Comparison of ENCODE assay signal across 19 cellular contexts in the genomic region with DNA sequence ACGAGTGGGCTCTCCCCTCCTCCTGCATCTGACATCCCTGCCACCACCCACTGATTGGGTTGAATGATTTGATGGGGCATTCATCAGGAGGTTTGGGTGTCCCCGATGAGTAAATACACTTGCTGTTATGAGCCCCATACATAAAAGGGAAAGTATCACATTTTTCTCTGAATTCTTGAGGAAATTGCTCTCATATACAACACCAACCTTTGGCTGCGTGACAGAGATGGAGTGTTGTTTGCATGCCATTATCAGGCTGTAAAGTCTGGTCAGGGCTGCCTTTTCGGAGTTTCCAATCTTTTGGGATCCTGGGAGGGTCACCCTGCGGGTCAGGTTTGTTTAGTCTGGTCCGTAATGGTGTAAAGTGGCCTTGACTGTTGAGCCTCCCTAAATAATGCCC.
"Had no signal": no experiment of that assay in that cellular context is flagged by ENCODE, and none has a peak within 500 bp of the region (broad histone marks: within the 10 kb centered on the region; RNA-seq: fewer than 3 reads in every experiment).

No MANE protein-coding gene starts in this region.

- H3K36me3 Mint-ChIP-seq: activated naive CD8-positive, alpha-beta T cell treated with anti-CD3 and anti-CD28 coated beads, Interleukin-2, amount 10 ng/mL, durations not matched to agents 7 days and 5 days; immature natural killer cell; natural killer cell treated with Interleukin-12 subunit alpha and Interleukin-12 subunit beta and Interleukin-15 and Interleukin-18, amount 100 ng/mL, for 72 hours; T-cell had no signal

- DNase-seq: activated CD4-positive, alpha-beta T cell treated with anti-CD3 and anti-CD28 coated beads for 4 hours; activated CD8-positive, alpha-beta memory T cell treated with anti-CD3 and anti-CD28 coated beads, Interleukin-2, amount 50 U/mL, for 4 hours; activated CD8-positive, alpha-beta T cell treated with anti-CD3 and anti-CD28 coated beads for 36 hours; activated naive CD8-positive, alpha-beta T cell treated with anti-CD3 and anti-CD28 coated beads, Interleukin-2, amount 10 ng/mL, durations not matched to agents 7 days and 5 days; effector CD4-positive, alpha-beta T cell; immature natural killer cell; left cardiac atrium; mammary epithelial cell; occipital lobe; psoas muscle; sigmoid colon; stimulated activated CD4-positive, alpha-beta T cell treated with anti-CD3 and anti-CD28 coated beads, Interleukin-12 subunit alpha, Interleukin-12 subunit beta, amount 100 ng/mL, for 4 hours; stomach; T-cell; uterus had no signal

- H3K4me1 Mint-ChIP-seq: activated naive CD8-positive, alpha-beta T cell treated with anti-CD3 and anti-CD28 coated beads, Interleukin-2, amount 10 ng/mL, durations not matched to agents 7 days and 5 days; immature natural killer cell; T-cell had no signal

- H3K4me3 Mint-ChIP-seq: activated CD8-positive, alpha-beta T cell treated with anti-CD3 and anti-CD28 coated beads for 36 hours; activated naive CD8-positive, alpha-beta T cell treated with anti-CD3 and anti-CD28 coated beads, Interleukin-2, amount 10 ng/mL, durations not matched to agents 7 days and 5 days; immature natural killer cell; natural killer cell treated with Interleukin-12 subunit alpha and Interleukin-12 subunit beta and Interleukin-15 and Interleukin-18, amount 100 ng/mL, for 72 hours; T-cell had no signal

- H3K27me3 ChIP-seq: ascending aorta, sigmoid colon, stomach, uterus had no signal

- H3K27ac Mint-ChIP-seq: activated CD8-positive, alpha-beta T cell treated with anti-CD3 and anti-CD28 coated beads for 36 hours; activated naive CD8-positive, alpha-beta T cell treated with anti-CD3 and anti-CD28 coated beads, Interleukin-2, amount 10 ng/mL, durations not matched to agents 7 days and 5 days; immature natural killer cell; natural killer cell treated with Interleukin-12 subunit alpha and Interleukin-12 subunit beta and Interleukin-15 and Interleukin-18, amount 100 ng/mL, for 72 hours; T-cell had no signal

- H3K36me3 ChIP-seq: ascending aorta, sigmoid colon, stomach, thoracic aorta, uterus had no signal

- H3K27ac ChIP-seq: ascending aorta, coronary artery, psoas muscle, stomach, thoracic aorta, uterus had no signal

- H3K9me3 Mint-ChIP-seq: activated CD8-positive, alpha-beta T cell treated with anti-CD3 and anti-CD28 coated beads for 36 hours; activated naive CD8-positive, alpha-beta T cell treated with anti-CD3 and anti-CD28 coated beads, Interleukin-2, amount 10 ng/mL, durations not matched to agents 7 days and 5 days; immature natural killer cell; natural killer cell treated with Interleukin-12 subunit alpha and Interleukin-12 subunit beta and Interleukin-15 and Interleukin-18, amount 100 ng/mL, for 72 hours; T-cell had no signal

- H3K4me3 ChIP-seq: ascending aorta, coronary artery, psoas muscle, sigmoid colon, stomach, thoracic aorta, uterus had no signal

- ATAC-seq: activated CD8-positive, alpha-beta T cell treated with anti-CD3 and anti-CD28 coated beads for 36 hours; left cardiac atrium; natural killer cell treated with Interleukin-12 subunit alpha and Interleukin-12 subunit beta and Interleukin-15 and Interleukin-18, amount 100 ng/mL, for 72 hours; psoas muscle; T-cell had no signal
